In genomic region chr17:50511058-50511457, GRCh38 we compare ENCODE assay signal across 10 cellular contexts. TPM values are rescaled to one million over a fixed set of nuclear protein-coding genes. Genes with fewer than 3 reads are reported as not detected.
A peak's percentile ranks its signal among the peaks of the same experiment; 100 is the strongest.
DNase-seq lines count a peak whose midpoint lies in the region; ATAC-seq and TF ChIP-seq lines count a peak whose summit lies in the region.
"Had no signal": no experiment of that assay in that cellular context is flagged by ENCODE, and none has a peak within 500 bp of the region (broad histone marks: within the 10 kb centered on the region; RNA-seq: fewer than 3 reads in every experiment).

No MANE protein-coding gene starts in this region.

- H3K27ac Mint-ChIP-seq in activated CD8-positive, alpha-beta T cell treated with anti-CD3 and anti-CD28 coated beads, Interleukin-2, amount 10 ng/mL, durations not matched to agents 7 days and 5 days = peak overlapping the region; percentile 58

- no peaks in the 10 kb centered on the region for H3K36me3 ChIP-seq in prostate gland

- H3K27ac ChIP-seq in prostate gland = peak overlapping the region; percentile 2 to 48
- H3K27ac ChIP-seq: A549 had no signal

- intact Hi-C loops in prostate gland (cut with DNase I) = no loop called here
- intact Hi-C loops in left ventricle myocardium superior (cut with micrococcal nuclease) = no loop called here

- H3K27me3 ChIP-seq in prostate gland (replicated peaks; ENCODE audit: insufficient read depth) = no peaks in the 10 kb centered on the region

- POLR2A ChIA-PET in activated CD8-positive, alpha-beta T cell treated with anti-CD3 and anti-CD28 coated beads, Interleukin-2, amount 10 ng/mL, durations not matched to agents 7 days and 5 days (lab: Charles Lee) = interaction anchor here (2.3 kb wide), 1 partner anchor 17 kb away, joined by 6 read pairs; no protein-coding TSS in a partner anchor

- ATAC-seq in HG03060 (IDR thresholded peaks at IDR 0.05; ENCODE audit: low read depth, unreplicated experiment) (peak; percentile 68), left ventricle myocardium superior (no peak)
- ATAC-seq in activated CD8-positive, alpha-beta T cell treated with anti-CD3 and anti-CD28 coated beads, Interleukin-2, amount 10 ng/mL, durations not matched to agents 7 days and 5 days = peak; percentile 45
- ATAC-seq: A549 had no signal

- WGBS in prostate gland = 22% methylated on average over 3 of the region's 3 CpGs

- peak overlapping the region; percentile 12 for H3K4me3 Mint-ChIP-seq in activated CD8-positive, alpha-beta T cell treated with anti-CD3 and anti-CD28 coated beads, Interleukin-2, amount 10 ng/mL, durations not matched to agents 7 days and 5 days

- CTCF ChIA-PET in activated CD8-positive, alpha-beta T cell treated with anti-CD3 and anti-CD28 coated beads, Interleukin-2, amount 10 ng/mL, durations not matched to agents 7 days and 5 days (lab: Charles Lee) = interaction anchor here (0.9 to 3.7 kb wide), 5 partner anchors 9 to 32 kb away, joined by 3 to 17 read pairs (median 3); partner anchors contain the start of gene RSAD1

- peaks cover 44% of the 10 kb centered on the region for H3K4me1 Mint-ChIP-seq in activated CD8-positive, alpha-beta T cell treated with anti-CD3 and anti-CD28 coated beads, Interleukin-2, amount 10 ng/mL, durations not matched to agents 7 days and 5 days (ENCODE audit: low read depth)

- DNase-seq in NCI-H1436 (lab: John Stamatoyannopoulos, UW) (peak; percentile 15), NCI-H1436 treated with DMSO at 0.1 percent for 48 hours (lab: John Stamatoyannopoulos, UW) (no peak), prostate gland (ENCODE audit: low spot score) (no peak), retina (no peak), left ventricle myocardium superior (no peak), iPS-NIHi7 (ENCODE audit: extremely low spot score) (no peak)
- peak; percentile 66 for DNase-seq in activated CD8-positive, alpha-beta T cell treated with anti-CD3 and anti-CD28 coated beads, Interleukin-2, amount 10 ng/mL, durations not matched to agents 7 days and 5 days

- peaks cover 2% of the 10 kb centered on the region for H3K36me3 Mint-ChIP-seq in activated CD8-positive, alpha-beta T cell treated with anti-CD3 and anti-CD28 coated beads, Interleukin-2, amount 10 ng/mL, durations not matched to agents 7 days and 5 days (ENCODE audit: low read depth)

- TF ChIP-seq CTCF in prostate gland (IDR thresholded peaks at IDR 0.05) = no peak

- TF ChIP-seq POLR2A in prostate gland (IDR thresholded peaks at IDR 0.05) = no peak

- no peaks in the 10 kb centered on the region for H3K4me1 ChIP-seq in prostate gland (replicated peaks)

- H3K9me3 Mint-ChIP-seq in activated CD8-positive, alpha-beta T cell treated with anti-CD3 and anti-CD28 coated beads, Interleukin-2, amount 10 ng/mL, durations not matched to agents 7 days and 5 days (ENCODE audit: insufficient read depth) = no peaks in the 10 kb centered on the region

- H3K4me3 ChIP-seq in prostate gland = no peak overlapping the region
- H3K4me3 ChIP-seq: A549 had no signal

- no peaks in the 10 kb centered on the region for H3K27me3 Mint-ChIP-seq in activated CD8-positive, alpha-beta T cell treated with anti-CD3 and anti-CD28 coated beads, Interleukin-2, amount 10 ng/mL, durations not matched to agents 7 days and 5 days (ENCODE audit: low read depth)

- no peaks in the 10 kb centered on the region for H3K9me3 ChIP-seq in prostate gland
- H3K9me3 ChIP-seq: A549 had no signal

RNA-seq across cellular contexts. Expression of gene MYCBPAP, which starts 2.8 kb away (rescaled TPM):
- 1 to 10 TPM; 7.7 to 9.3 TPM for total RNA-seq in activated CD8-positive, alpha-beta T cell treated with anti-CD3 and anti-CD28 coated beads, Interleukin-2, amount 10 ng/mL, durations not matched to agents 7 days and 5 days
- total RNA-seq in prostate gland (10 to 100 TPM in 1 of 2 donors, under 1 TPM in 1; 0.14 to 12.6 TPM), left ventricle myocardium superior (0.55 TPM)

RNA-seq across cellular contexts. Expression of gene EPN3, which starts 21.5 kb away (rescaled TPM):
- not detected for total RNA-seq in activated CD8-positive, alpha-beta T cell treated with anti-CD3 and anti-CD28 coated beads, Interleukin-2, amount 10 ng/mL, durations not matched to agents 7 days and 5 days
- total RNA-seq in prostate gland (100 to 1,000 TPM in 1 of 2 donors, 10 to 100 TPM in 1; 60.8 to 108 TPM), left ventricle myocardium superior (33.4 TPM)

RNA-seq across cellular contexts. Expression of gene RSAD1, which starts 32.4 kb away (rescaled TPM):
- total RNA-seq in activated CD8-positive, alpha-beta T cell treated with anti-CD3 and anti-CD28 coated beads, Interleukin-2, amount 10 ng/mL, durations not matched to agents 7 days and 5 days = 10 to 100 TPM; 26.6 to 28.4 TPM
- total RNA-seq in prostate gland = 10 to 100 TPM; 33.7 to 44.1 TPM
- total RNA-seq in left ventricle myocardium superior = 55.9 TPM

RNA-seq across cellular contexts. Expression of gene SPATA20, which starts 35.9 kb away (rescaled TPM):
- total RNA-seq in activated CD8-positive, alpha-beta T cell treated with anti-CD3 and anti-CD28 coated beads, Interleukin-2, amount 10 ng/mL, durations not matched to agents 7 days and 5 days = 10 to 100 TPM; 23.9 to 27.3 TPM
- total RNA-seq in prostate gland (100 to 1,000 TPM; 188 to 208 TPM), left ventricle myocardium superior (68.7 TPM)

RNA-seq across cellular contexts. Expression of gene CHAD, which starts 42.4 kb away (rescaled TPM):
- total RNA-seq in activated CD8-positive, alpha-beta T cell treated with anti-CD3 and anti-CD28 coated beads, Interleukin-2, amount 10 ng/mL, durations not matched to agents 7 days and 5 days = not detected
- total RNA-seq in prostate gland (1 to 10 TPM in 1 of 2 donors, under 1 TPM in 1; 0.51 to 1.6 TPM), left ventricle myocardium superior (0.32 TPM)
- total RNA-seq: kidney epithelial cell had no signal

Comparison
In these comparisons a context has a peak if more than half of its experiments do, and no peak if none do; other contexts are left out.
1. DNase-seq: peak in NCI-H1436 (single experiment) and activated CD8-positive, alpha-beta T cell treated with anti-CD3 and anti-CD28 coated beads, Interleukin-2, amount 10 ng/mL, durations not matched to agents 7 days and 5 days (single experiment); none in NCI-H1436 treated with DMSO at 0.1 percent for 48 hours (single experiment), prostate gland (single experiment), retina (single experiment), left ventricle myocardium superior (single experiment) and iPS-NIHi7 (single experiment).
2. RNA of gene EPN3, which starts 21.5 kb away (total RNA-seq): 60.8 to 108 TPM in prostate gland and 33.4 TPM in left ventricle myocardium superior (single experiment); not detected in activated CD8-positive, alpha-beta T cell treated with anti-CD3 and anti-CD28 coated beads, Interleukin-2, amount 10 ng/mL, durations not matched to agents 7 days and 5 days; every median in the first group is over 10 times any median in the second.